In the genomic region with DNA sequence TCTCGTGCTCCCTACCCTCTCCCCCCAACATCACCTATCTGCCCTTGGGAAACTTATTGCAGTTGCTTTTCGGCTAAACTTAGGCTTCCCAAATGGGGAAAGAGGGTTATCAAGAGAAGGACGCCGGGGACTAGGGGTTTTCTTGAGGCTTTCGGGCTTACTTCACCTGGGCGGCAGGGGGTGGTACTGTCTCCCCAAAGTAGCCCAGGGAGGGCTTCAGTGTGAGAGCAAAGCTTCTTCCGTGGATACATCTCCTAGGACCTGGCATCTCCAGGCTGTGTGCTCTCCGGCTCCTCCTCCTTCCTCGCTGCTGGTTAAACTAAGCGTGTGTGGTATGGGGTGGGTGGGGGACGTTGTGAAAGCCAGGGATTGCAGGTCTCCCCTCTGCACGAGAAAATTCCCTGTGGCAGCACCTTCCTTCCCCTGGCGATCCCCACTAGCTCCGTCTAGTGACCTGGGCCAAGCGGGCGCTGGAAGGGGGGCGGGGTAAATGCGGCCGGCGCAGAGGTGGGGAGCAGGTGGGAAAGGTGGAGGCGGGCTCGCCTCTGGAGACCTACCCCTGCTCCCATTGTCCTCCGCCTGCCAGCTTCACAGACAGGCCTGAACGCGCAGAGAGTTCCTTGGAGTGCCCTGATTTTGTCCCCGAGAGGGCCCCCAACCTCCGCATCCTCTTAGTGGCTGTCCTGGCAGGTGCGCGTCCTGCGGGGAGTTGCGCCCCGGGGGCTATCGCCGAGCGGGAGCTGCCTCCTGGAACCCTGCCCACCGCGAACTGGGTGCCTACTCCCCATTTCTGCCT, we compare ENCODE assay signal across 8 cellular contexts. TPM values are rescaled to one million over a fixed set of nuclear protein-coding genes. Genes with fewer than 3 reads are reported as not detected.
DNase-seq lines count a peak whose midpoint lies in the region; ATAC-seq and TF ChIP-seq lines count a peak whose summit lies in the region.

No MANE protein-coding gene starts in this region.

- H3K4me1 ChIP-seq in Caco-2: no peaks in the 10 kb centered on the region

- peak overlapping the region; percentile 92 for H3K27ac ChIP-seq in layer of hippocampus (ENCODE audit: low read depth, low read length)

- H3K36me3 ChIP-seq in Caco-2 (ENCODE audit: control insufficient read depth, insufficient read depth, low read length): no peaks in the 10 kb centered on the region

- H3K4me3 Mint-ChIP-seq in Caco-2 (ENCODE audit: unreplicated experiment): peak overlapping the region; percentile 89
- peak overlapping the region; percentile 86 to 98 (median 94) for H3K4me3 Mint-ChIP-seq in brain
- H3K4me3 Mint-ChIP-seq in stimulated activated naive CD8-positive, alpha-beta T cell treated with anti-CD3 and anti-CD28 coated beads, Interleukin-15, Interleukin-2, amounts not matched to agents 100 ng/mL and 50 ng/mL, for 24 hours: peak overlapping the region; percentile 63

- peak overlapping the region; percentile 51 for H3K4me3 ChIP-seq in Caco-2 (ENCODE audit: low read depth, low read length)

- TF ChIP-seq CTCF in Caco-2 (IDR thresholded peaks at IDR 0.05; ENCODE audit: insufficient read depth in 1 of 2, low read depth in 1 of 2, low read length in 1 of 2, severe bottlenecking in 1 of 2, unreplicated experiment in 1 of 2) (no peak), brain (conservative IDR thresholded peaks at IDR 0.05) (peak; percentile 20 to 23)

- no peak overlapping the region for H3K27ac Mint-ChIP-seq in Caco-2 (ENCODE audit: unreplicated experiment)
- peak overlapping the region; percentile 46 to 95 (median 94) for H3K27ac Mint-ChIP-seq in brain
- no peak overlapping the region for H3K27ac Mint-ChIP-seq in stimulated activated naive CD8-positive, alpha-beta T cell treated with anti-CD3 and anti-CD28 coated beads, Interleukin-15, Interleukin-2, amounts not matched to agents 100 ng/mL and 50 ng/mL, for 24 hours

- peak in 1 of 2 experiments; percentile 11 for DNase-seq in Caco-2
- DNase-seq in NCI-H774 (lab: John Stamatoyannopoulos, UW): no peak

- POLR2A ChIA-PET in Caco-2 (lab: Charles Lee): no interaction called here

- no peaks in the 10 kb centered on the region for H3K9me3 ChIP-seq in Caco-2

- peaks cover 33% of the 10 kb centered on the region for H3K27me3 Mint-ChIP-seq in Caco-2 (ENCODE audit: insufficient read depth, unreplicated experiment)
- H3K27me3 Mint-ChIP-seq in brain: peaks cover 53% of the 10 kb centered on the region
- H3K27me3 Mint-ChIP-seq in stimulated activated naive CD8-positive, alpha-beta T cell treated with anti-CD3 and anti-CD28 coated beads, Interleukin-15, Interleukin-2, amounts not matched to agents 100 ng/mL and 50 ng/mL, for 24 hours: peaks cover 46% of the 10 kb centered on the region

- H3K36me3 Mint-ChIP-seq in Caco-2 (ENCODE audit: insufficient read depth, unreplicated experiment): no peaks in the 10 kb centered on the region
- peaks cover 9% of the 10 kb centered on the region for H3K36me3 Mint-ChIP-seq in brain
- no peaks in the 10 kb centered on the region for H3K36me3 Mint-ChIP-seq in stimulated activated naive CD8-positive, alpha-beta T cell treated with anti-CD3 and anti-CD28 coated beads, Interleukin-15, Interleukin-2, amounts not matched to agents 100 ng/mL and 50 ng/mL, for 24 hours (ENCODE audit: low read depth)

- intact Hi-C loops in Caco-2 (cut with micrococcal nuclease; ENCODE audit: unreplicated experiment): loop anchor here (5.0 to 10.0 kb wide), 2 partner anchors 95 to 1133 kb away; no protein-coding TSS in a partner anchor

- CTCF ChIA-PET in Caco-2 (lab: Charles Lee): interaction anchor here (0.6 kb wide), 1 partner anchor 324 kb away, joined by 6 read pairs; no protein-coding TSS in a partner anchor

- H3K4me1 Mint-ChIP-seq in Caco-2 (ENCODE audit: low read depth, unreplicated experiment) (no peaks in the 10 kb centered on the region), brain (peaks cover 28% of the 10 kb centered on the region)
- peaks cover 21% of the 10 kb centered on the region for H3K4me1 Mint-ChIP-seq in stimulated activated naive CD8-positive, alpha-beta T cell treated with anti-CD3 and anti-CD28 coated beads, Interleukin-15, Interleukin-2, amounts not matched to agents 100 ng/mL and 50 ng/mL, for 24 hours (ENCODE audit: low read depth)

- no peaks in the 10 kb centered on the region for H3K9me3 Mint-ChIP-seq in Caco-2 (ENCODE audit: unreplicated experiment)
- H3K9me3 Mint-ChIP-seq in brain: peaks cover 0 to 5% (median 0%) of the 10 kb centered on the region in 5 experiments
- no peaks in the 10 kb centered on the region for H3K9me3 Mint-ChIP-seq in stimulated activated naive CD8-positive, alpha-beta T cell treated with anti-CD3 and anti-CD28 coated beads, Interleukin-15, Interleukin-2, amounts not matched to agents 100 ng/mL and 50 ng/mL, for 24 hours

- ATAC-seq in HG03159 (IDR thresholded peaks at IDR 0.05; ENCODE audit: unreplicated experiment) (peak; percentile 22), GM18867 (IDR thresholded peaks at IDR 0.05; ENCODE audit: unreplicated experiment) (no peak), HG03039 (IDR thresholded peaks at IDR 0.05; ENCODE audit: unreplicated experiment) (no peak)

- H3K27me3 ChIP-seq in Caco-2 (replicated peaks; ENCODE audit: control insufficient read depth, insufficient read depth, low read length): peaks cover 8% of the 10 kb centered on the region
- no peaks in the 10 kb centered on the region for H3K27me3 ChIP-seq in layer of hippocampus (ENCODE audit: control insufficient read depth, insufficient read depth, low read length)

- no TSS peak for BruUV-seq in Caco-2 (replicated peaks; lab: Mats Ljungman, UMichigan)

RNA-seq across cellular contexts. Expression of gene PLXDC2, which starts 1.2 kb away (rescaled TPM):
- total RNA-seq in Caco-2 (2022): 0.54 and 1.2 TPM in 2 replicates
- 3.6 TPM for polyA plus RNA-seq in brain (ENCODE audit: insufficient read depth, low read depth, low replicate concordance)

Comparison
In these comparisons a context has a peak if more than half of its experiments do, and no peak if none do; other contexts are left out.
1. H3K27ac Mint-ChIP-seq: peak in brain (5 of 5); none in Caco-2 (single experiment) and stimulated activated naive CD8-positive, alpha-beta T cell treated with anti-CD3 and anti-CD28 coated beads, Interleukin-15, Interleukin-2, amounts not matched to agents 100 ng/mL and 50 ng/mL, for 24 hours (single experiment).
2. CTCF ChIP-seq: peak in brain (2 of 2); none in Caco-2 (0 of 2).
3. Peak in every context shown above with its lines, with median percentiles within 50 percentile points of each other: H3K4me3 Mint-ChIP-seq.